In the genomic region with DNA sequence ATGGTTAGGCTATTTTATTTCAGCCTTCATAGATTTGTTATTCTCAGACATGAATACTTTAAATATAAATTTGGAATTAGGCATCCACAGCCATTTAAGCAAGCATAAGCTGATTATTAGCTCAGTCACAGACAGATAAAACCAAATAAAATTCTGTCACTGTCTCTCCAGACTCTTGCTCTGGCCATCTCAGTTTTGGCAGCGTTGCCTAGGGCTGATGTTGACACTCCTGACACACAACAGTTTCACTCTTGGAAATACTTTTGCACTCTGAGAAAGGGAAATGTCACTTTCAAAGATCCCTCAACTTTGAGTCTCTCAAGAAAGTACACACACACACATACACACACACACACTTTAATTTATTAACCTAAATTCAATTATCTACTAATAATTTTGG, we compare ENCODE assay signal across 17 cellular contexts.
DNase-seq lines count a peak whose midpoint lies in the region; ATAC-seq, FAIRE-seq and TF ChIP-seq lines count a peak whose summit lies in the region.
"Had no signal": no experiment of that assay in that cellular context is flagged by ENCODE, and none has a peak within 500 bp of the region (broad histone marks: within the 10 kb centered on the region; RNA-seq: fewer than 3 reads in every experiment).

No MANE protein-coding gene starts in this region.

- H3K4me2 ChIP-seq in SK-N-SH (no peak overlapping the region), hepatocyte (no peak overlapping the region)
- H3K4me2 ChIP-seq: BLaER1 treated with 17β-estradiol and CSF1 and Interleukin-3, amounts not matched to agents 10 nM and 100 nM had no signal

- H3K9ac ChIP-seq in SK-N-SH: no peak overlapping the region
- H3K9ac ChIP-seq: BLaER1 treated with 17β-estradiol and CSF1 and Interleukin-3, amounts not matched to agents 10 nM and 100 nM had no signal

- no peak overlapping the region for H3K4me3 ChIP-seq in SK-N-SH (ENCODE audit: low read depth in 2 of 2, low read length in 1 of 2)
- H3K4me3 ChIP-seq in hepatocyte: no peak overlapping the region
- H3K4me3 ChIP-seq in pancreas: no peak overlapping the region
- H3K4me3 ChIP-seq: BLaER1 treated with 17β-estradiol and CSF1 and Interleukin-3, amounts not matched to agents 10 nM and 100 nM had no signal

- DNase-seq in SK-N-SH: no peak
- peak; percentile 94 for DNase-seq in NCI-H82 (lab: John Stamatoyannopoulos, UW)
- DNase-seq in hepatocyte (ENCODE audit: low spot score): no peak
- DNase-seq in pancreas: peak in 1 of 6 donors; percentile 17
- DNase-seq in mesenteric fat pad (ENCODE audit: low spot score): no peak
- DNase-seq: 8988T; CD8-positive, alpha-beta memory T cell; COR-L47; DMS79 treated with DMSO at 0.1 percent for 48 hours; GF-D8; H9 had no signal

- 25% methylated on average over 1 of the region's 1 CpG for WGBS in SK-N-SH (ENCODE audit: low lambda C conversion rate)
- 39% methylated on average over 1 of the region's 1 CpG for WGBS in hepatocyte (ENCODE audit: low lambda C conversion rate, missing lambda C conversion rate)
- 16 to 21% methylated on average over 1 of the region's 1 CpG for WGBS in pancreas, 2 donors

- H3K27me3 ChIP-seq in SK-N-SH (ENCODE audit: insufficient read depth): no peaks in the 10 kb centered on the region
- no peaks in the 10 kb centered on the region for H3K27me3 ChIP-seq in hepatocyte
- no peaks in the 10 kb centered on the region for H3K27me3 ChIP-seq in pancreas
- H3K27me3 ChIP-seq: BLaER1 treated with 17β-estradiol and CSF1 and Interleukin-3, amounts not matched to agents 10 nM and 100 nM had no signal

- H3K79me2 ChIP-seq in SK-N-SH (ENCODE audit: insufficient read depth): no peaks in the 10 kb centered on the region
- H3K79me2 ChIP-seq in hepatocyte: no peaks in the 10 kb centered on the region

- FAIRE-seq in pancreas (lab: Jason Lieb, UNC): no peak
- FAIRE-seq: H1, HepG2 had no signal

- intact Hi-C loops in pancreas (cut with DNase I): no loop called here

- no peak for TF ChIP-seq RAD21 in SK-N-SH (IDR thresholded peaks at IDR 0.05; ENCODE audit: low read length)

- H3K27ac ChIP-seq in SK-N-SH (ENCODE audit: low read depth in 2 of 2, low read length in 1 of 2) (no peak overlapping the region), hepatocyte (peak overlapping the region; percentile 84), pancreas (no peak overlapping the region)
- H3K27ac ChIP-seq: BLaER1 treated with 17β-estradiol and CSF1 and Interleukin-3, amounts not matched to agents 10 nM and 100 nM had no signal

- CTCF ChIA-PET in SK-N-SH (lab: Yijun Ruan, JAX): no interaction called here

- no peaks in the 10 kb centered on the region for H3K9me3 ChIP-seq in SK-N-SH
- H3K9me3 ChIP-seq in hepatocyte (ENCODE audit: low read depth): no peaks in the 10 kb centered on the region
- no peaks in the 10 kb centered on the region for H3K9me3 ChIP-seq in pancreas
- H3K9me3 ChIP-seq: BLaER1 treated with 17β-estradiol and CSF1 and Interleukin-3, amounts not matched to agents 10 nM and 100 nM had no signal

- ATAC-seq in SK-N-SH treated with all-trans-retinoic acid at 6 μM for 48 hours: peak; percentile 59; the same call in 2 of the 3 replicates
- peak in 3 of 4 donors; percentile 44 to 63 (median 44) for ATAC-seq in pancreas
- ATAC-seq in GM18873 (IDR thresholded peaks at IDR 0.05; ENCODE audit: low FRiP score, unreplicated experiment): no peak
- ATAC-seq in HG02938 (IDR thresholded peaks at IDR 0.05; ENCODE audit: unreplicated experiment): no peak
- ATAC-seq: HepG2 had no signal

- H4K20me1 ChIP-seq in SK-N-SH (ENCODE audit: insufficient read depth) (no peaks in the 10 kb centered on the region), hepatocyte (ENCODE audit: insufficient read depth, poor library complexity, severe bottlenecking) (no peaks in the 10 kb centered on the region)
- H4K20me1 ChIP-seq: BLaER1 treated with 17β-estradiol and CSF1 and Interleukin-3, amounts not matched to agents 10 nM and 100 nM had no signal

- H2AFZ ChIP-seq in SK-N-SH (ENCODE audit: low read depth) (no peak overlapping the region; the same call in 1 of the 2 replicates), hepatocyte (no peak overlapping the region)

- TF ChIP-seq CTCF in SK-N-SH (IDR thresholded peaks at IDR 0.05) (no peak), hepatocyte (IDR thresholded peaks at IDR 0.05; ENCODE audit: poor library complexity) (no peak), pancreas (IDR thresholded peaks at IDR 0.05) (no peak)

- H3K9me2 ChIP-seq in SK-N-SH (no peaks in the 10 kb centered on the region), hepatocyte (replicated peaks; ENCODE audit: insufficient read depth) (no peaks in the 10 kb centered on the region)

- H3K36me3 ChIP-seq in SK-N-SH (replicated peaks in 1 of 2; ENCODE audit: control insufficient read depth in 1 of 2, insufficient read depth in 2 of 2, low read length in 1 of 2): no peaks in the 10 kb centered on the region
- no peaks in the 10 kb centered on the region for H3K36me3 ChIP-seq in hepatocyte (replicated peaks; ENCODE audit: insufficient read depth, low read depth)
- no peaks in the 10 kb centered on the region for H3K36me3 ChIP-seq in pancreas
- H3K36me3 ChIP-seq: BLaER1 treated with 17β-estradiol and CSF1 and Interleukin-3, amounts not matched to agents 10 nM and 100 nM had no signal

- POLR2A ChIA-PET in SK-N-SH (lab: Yijun Ruan, JAX): no interaction called here

- no peak for TF ChIP-seq EP300 in SK-N-SH (IDR thresholded peaks at IDR 0.05; ENCODE audit: borderline replicate concordance in 1 of 2, low read depth in 1 of 2, low read length in 1 of 2)

- H3K4me1 ChIP-seq in SK-N-SH (ENCODE audit: control insufficient read depth in 1 of 2, insufficient read depth in 2 of 2, low read depth in 1 of 2, low read length in 1 of 2): peaks cover 0 to 7% of the 10 kb centered on the region in 2 experiments; a peak in 2 of 4 replicates
- peaks cover 14% of the 10 kb centered on the region for H3K4me1 ChIP-seq in hepatocyte (ENCODE audit: insufficient read depth)
- peaks cover 0 to 7% (median 5%) of the 10 kb centered on the region in 3 donors for H3K4me1 ChIP-seq in pancreas
- H3K4me1 ChIP-seq: BLaER1 treated with 17β-estradiol and CSF1 and Interleukin-3, amounts not matched to agents 10 nM and 100 nM had no signal

- no peaks in the 10 kb centered on the region for H3F3A ChIP-seq in SK-N-SH (replicated peaks; ENCODE audit: insufficient read depth)

TF ChIP-seq in SK-N-SH treated with all-trans-retinoic acid at 6 μM for 48 hours, 23 proteins besides CTCF, POLR2A, EP300 and RAD21:
- TF ChIP-seq, protein P1, sequence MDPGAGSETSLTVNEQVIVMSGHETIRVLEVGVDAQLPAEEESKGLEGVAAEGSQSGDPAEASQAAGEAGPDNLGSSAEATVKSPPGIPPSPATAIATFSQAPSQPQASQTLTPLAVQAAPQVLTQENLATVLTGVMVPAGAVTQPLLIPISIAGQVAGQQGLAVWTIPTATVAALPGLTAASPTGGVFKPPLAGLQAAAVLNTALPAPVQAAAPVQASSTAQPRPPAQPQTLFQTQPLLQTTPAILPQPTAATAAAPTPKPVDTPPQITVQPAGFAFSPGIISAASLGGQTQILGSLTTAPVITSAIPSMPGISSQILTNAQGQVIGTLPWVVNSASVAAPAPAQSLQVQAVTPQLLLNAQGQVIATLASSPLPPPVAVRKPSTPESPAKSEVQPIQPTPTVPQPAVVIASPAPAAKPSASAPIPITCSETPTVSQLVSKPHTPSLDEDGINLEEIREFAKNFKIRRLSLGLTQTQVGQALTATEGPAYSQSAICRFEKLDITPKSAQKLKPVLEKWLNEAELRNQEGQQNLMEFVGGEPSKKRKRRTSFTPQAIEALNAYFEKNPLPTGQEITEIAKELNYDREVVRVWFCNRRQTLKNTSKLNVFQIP (CRISPR knock-in tag; IDR thresholded peaks at IDR 0.05; ENCODE audit: borderline replicate concordance, low read depth): no peak
TF ChIP-seq in SK-N-SH treated with all-trans-retinoic acid at 6 μM for 48 hours: peak in this region for 0.

TF ChIP-seq in SK-N-SH, 30 proteins besides CTCF, POLR2A, EP300 and RAD21 (continues in another document):
- no peak for TF ChIP-seq MEF2A (IDR thresholded peaks at IDR 0.05; ENCODE audit: borderline replicate concordance, low read depth)
- TF ChIP-seq TAF1 (IDR thresholded peaks at IDR 0.05; ENCODE audit: borderline replicate concordance, low read depth, low read length): no peak
- TF ChIP-seq RXRA (IDR thresholded peaks at IDR 0.05; ENCODE audit: borderline replicate concordance, low read depth): no peak
- TF ChIP-seq, protein P2, sequence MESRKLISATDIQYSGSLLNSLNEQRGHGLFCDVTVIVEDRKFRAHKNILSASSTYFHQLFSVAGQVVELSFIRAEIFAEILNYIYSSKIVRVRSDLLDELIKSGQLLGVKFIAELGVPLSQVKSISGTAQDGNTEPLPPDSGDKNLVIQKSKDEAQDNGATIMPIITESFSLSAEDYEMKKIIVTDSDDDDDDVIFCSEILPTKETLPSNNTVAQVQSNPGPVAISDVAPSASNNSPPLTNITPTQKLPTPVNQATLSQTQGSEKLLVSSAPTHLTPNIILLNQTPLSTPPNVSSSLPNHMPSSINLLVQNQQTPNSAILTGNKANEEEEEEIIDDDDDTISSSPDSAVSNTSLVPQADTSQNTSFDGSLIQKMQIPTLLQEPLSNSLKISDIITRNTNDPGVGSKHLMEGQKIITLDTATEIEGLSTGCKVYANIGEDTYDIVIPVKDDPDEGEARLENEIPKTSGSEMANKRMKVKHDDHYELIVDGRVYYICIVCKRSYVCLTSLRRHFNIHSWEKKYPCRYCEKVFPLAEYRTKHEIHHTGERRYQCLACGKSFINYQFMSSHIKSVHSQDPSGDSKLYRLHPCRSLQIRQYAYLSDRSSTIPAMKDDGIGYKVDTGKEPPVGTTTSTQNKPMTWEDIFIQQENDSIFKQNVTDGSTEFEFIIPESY (IDR thresholded peaks at IDR 0.05; ENCODE audit: borderline replicate concordance, low read depth): no peak
- TF ChIP-seq RFX5 (IDR thresholded peaks at IDR 0.05; ENCODE audit: low read length): no peak
- no peak for TF ChIP-seq NRF1 (IDR thresholded peaks at IDR 0.05; ENCODE audit: low read depth, low read length)
- TF ChIP-seq JUND (IDR thresholded peaks at IDR 0.05): no peak
- TF ChIP-seq POLR2AphosphoS5 (IDR thresholded peaks at IDR 0.05; ENCODE audit: low read depth, low read length): no peak
- no peak for TF ChIP-seq SMC3 (IDR thresholded peaks at IDR 0.05; ENCODE audit: low read depth, low read length)
- no peak for TF ChIP-seq EZH2phosphoT487 (IDR thresholded peaks at IDR 0.05; ENCODE audit: borderline replicate concordance, low read depth)
- TF ChIP-seq TEAD4 (IDR thresholded peaks at IDR 0.05; ENCODE audit: borderline replicate concordance, insufficient read depth): no peak
- TF ChIP-seq TCF12 (IDR thresholded peaks at IDR 0.05): no peak
- TF ChIP-seq MXI1 (IDR thresholded peaks at IDR 0.05; ENCODE audit: low read depth, low read length): no peak
- TF ChIP-seq FOXM1 (IDR thresholded peaks at IDR 0.05; ENCODE audit: low read depth): no peak
- no peak for TF ChIP-seq FOSL2 (IDR thresholded peaks at IDR 0.05; ENCODE audit: borderline replicate concordance, low read depth)
- no peak for TF ChIP-seq YY1 (IDR thresholded peaks at IDR 0.05; ENCODE audit: low read depth)

Comparison
In these comparisons a context has a peak if more than half of its experiments do, and no peak if none do; other contexts are left out.
1. ATAC-seq: peak in SK-N-SH treated with all-trans-retinoic acid at 6 μM for 48 hours (single experiment) and pancreas (3 of 4); none in GM18873 (single experiment) and HG02938 (single experiment).